Comparison of ENCODE assay signal across 9 cellular contexts in genomic region chr15:45376967-45377629, GRCh38. TPM values are rescaled to one million over a fixed set of nuclear protein-coding genes. Genes with fewer than 3 reads are reported as not detected.
DNase-seq lines count a peak whose midpoint lies in the region; ATAC-seq, FAIRE-seq and TF ChIP-seq lines count a peak whose summit lies in the region.
"Had no signal": no experiment of that assay in that cellular context is flagged by ENCODE, and none has a peak within 500 bp of the region (broad histone marks: within the 10 kb centered on the region; RNA-seq: fewer than 3 reads in every experiment).

No MANE protein-coding gene starts in this region.

- H3K27ac ChIP-seq in cardiac muscle cell (no peak overlapping the region), mammary epithelial cell (ENCODE audit: insufficient read depth, low read depth, low read length) (no peak overlapping the region), upper lobe of left lung (peak overlapping the region in 1 of 4 donors; percentile 41)

- no peak for ATAC-seq in Right ventricle myocardium inferior
- ATAC-seq in upper lobe of left lung (ENCODE audit: low FRiP score in 2 of 2) = no peak
- no peak for ATAC-seq in HG03039 (IDR thresholded peaks at IDR 0.05; ENCODE audit: unreplicated experiment)

- H4K20me1 ChIP-seq in mammary epithelial cell (ENCODE audit: insufficient read depth, low read length) = no peaks in the 10 kb centered on the region

- peak overlapping the region; percentile 86 for H2AFZ ChIP-seq in mammary epithelial cell (ENCODE audit: low read depth, low read length)

- peak overlapping the region; percentile 92 for H3K4me2 ChIP-seq in mammary epithelial cell (ENCODE audit: insufficient read depth, low read depth, low read length)

- H3K4me3 ChIP-seq in cardiac muscle cell (peak overlapping the region; percentile 56), mammary epithelial cell (replicated peaks in 1 of 3; ENCODE audit: insufficient read depth in 1 of 3, low read depth in 2 of 3, low read length in 3 of 3) (peak overlapping the region in 1 of 3 experiments; percentile 48), upper lobe of left lung (peak overlapping the region; percentile 42 to 65 (median 54))

- H3K36me3 ChIP-seq in cardiac muscle cell = no peaks in the 10 kb centered on the region
- no peaks in the 10 kb centered on the region for H3K36me3 ChIP-seq in mammary epithelial cell (ENCODE audit: insufficient read depth, low read length)
- H3K36me3 ChIP-seq in upper lobe of left lung = no peaks in the 10 kb centered on the region

- BruUV-seq in mammary epithelial cell (replicated peaks; lab: Mats Ljungman, UMichigan) = no TSS peak

- CTCF ChIA-PET in mammary epithelial cell (lab: Charles Lee; ENCODE audit: low non-redundant PET) = interaction anchor here (0.6 kb wide), 1 partner anchor 15 kb away, joined by 4 read pairs; no protein-coding TSS in a partner anchor

- in situ Hi-C loops in mammary epithelial cell (cut with MboI; ENCODE audit: low sequenced_read_pairs in 2 of 2) = no loop called here

- dilution Hi-C loops in mammary epithelial cell (cut with HindIII; ENCODE audit: low sequenced_read_pairs) = loop anchor here (10.0 kb wide), 1 partner anchor 172 kb away; no protein-coding TSS in a partner anchor

- no peaks in the 10 kb centered on the region for H3K79me2 ChIP-seq in mammary epithelial cell (ENCODE audit: insufficient read depth, low read length)

- DNase-seq in cardiac muscle cell (ENCODE audit: low read depth in 1 of 2, low spot score in 1 of 2) (no peak), Right ventricle myocardium inferior (ENCODE audit: missing footprints) (no peak), mammary epithelial cell (no peak), myocyte (ENCODE audit: low read depth) (peak; percentile 26), upper lobe of left lung (no peak), urothelium cell line (ENCODE audit: low spot score) (no peak), RCC 7860 (ENCODE audit: low spot score) (no peak)
- DNase-seq: GOT3 had no signal

- FAIRE-seq in urothelium cell line (lab: Jason Lieb, UNC) (no peak), RCC 7860 (lab: Jason Lieb, UNC) (no peak)

- H3K9ac ChIP-seq in mammary epithelial cell (ENCODE audit: insufficient read depth, low read length) = no peak overlapping the region

- H3K4me1 ChIP-seq in cardiac muscle cell (ENCODE audit: low read depth) (peaks cover 9% of the 10 kb centered on the region), mammary epithelial cell (ENCODE audit: insufficient read depth, low read length) (peaks cover 15% of the 10 kb centered on the region), upper lobe of left lung (peaks cover 15 to 17% (median 15%) of the 10 kb centered on the region in 4 donors)

- H3K27me3 ChIP-seq in cardiac muscle cell (peaks cover 24% of the 10 kb centered on the region), mammary epithelial cell (ENCODE audit: insufficient read depth, low read length) (peaks cover 20% of the 10 kb centered on the region), upper lobe of left lung (peaks cover 0 to 17% (median 4%) of the 10 kb centered on the region in 4 donors)

- 86% methylated on average over 5 of the region's 5 CpGs for WGBS in mammary epithelial cell (ENCODE audit: low coverage, missing lambda C conversion rate)
- WGBS in upper lobe of left lung, 2 donors = 38 to 61% methylated on average over 5 of the region's 5 CpGs

- H3K9me3 ChIP-seq in cardiac muscle cell (ENCODE audit: low read depth) (no peaks in the 10 kb centered on the region), mammary epithelial cell (replicated peaks; ENCODE audit: insufficient read depth, low read length) (no peaks in the 10 kb centered on the region), upper lobe of left lung (no peaks in the 10 kb centered on the region)

- intact Hi-C loops in Right ventricle myocardium inferior (cut with DNase I) = loop anchor here (5.0 kb wide), 1 partner anchor 70 kb away; no protein-coding TSS in a partner anchor
- intact Hi-C loops in mammary epithelial cell (cut with micrococcal nuclease) = no loop called here

- no peak for TF ChIP-seq POLR2A in upper lobe of left lung (IDR thresholded peaks at IDR 0.05)

- no peak for TF ChIP-seq EP300 in upper lobe of left lung (IDR thresholded peaks at IDR 0.05)

- TF ChIP-seq CTCF in cardiac muscle cell (IDR thresholded peaks at IDR 0.05; ENCODE audit: low read depth, low read length) (no peak), mammary epithelial cell (conservative IDR thresholded peaks at IDR 0.05 in 1 of 2, IDR thresholded peaks at IDR 0.05 in 1 of 2; ENCODE audit: extremely low read depth in 1 of 2, insufficient read depth in 1 of 2, low read depth in 1 of 2, low read length in 2 of 2) (no peak), upper lobe of left lung (IDR thresholded peaks at IDR 0.05) (no peak)

RNA-seq across cellular contexts. Expression of gene GATM, which starts 1.2 kb away (rescaled TPM):
- total RNA-seq in cardiac muscle cell (50.0 and 76.5 TPM in 2 replicates), Right ventricle myocardium inferior (42.0 TPM), mammary epithelial cell (1 to 10 TPM; 1.4 to 4.5 TPM), myocyte (36.4 and 47.1 TPM in 2 replicates), upper lobe of left lung (10 to 100 TPM in 1 of 6 donors, 1 to 10 TPM in 5; 3.2 to 13.6 (median 6.6) TPM)
- polyA plus RNA-seq in cardiac muscle cell (25.6 and 39.7 TPM in 2 replicates), mammary epithelial cell (0.44 TPM)
- polyA minus RNA-seq in mammary epithelial cell = not detected
- 4.3 TPM for polyA plus RNA-seq in myocyte (2012)
